8 cellular contexts compared by ENCODE assay signal in the genomic region with DNA sequence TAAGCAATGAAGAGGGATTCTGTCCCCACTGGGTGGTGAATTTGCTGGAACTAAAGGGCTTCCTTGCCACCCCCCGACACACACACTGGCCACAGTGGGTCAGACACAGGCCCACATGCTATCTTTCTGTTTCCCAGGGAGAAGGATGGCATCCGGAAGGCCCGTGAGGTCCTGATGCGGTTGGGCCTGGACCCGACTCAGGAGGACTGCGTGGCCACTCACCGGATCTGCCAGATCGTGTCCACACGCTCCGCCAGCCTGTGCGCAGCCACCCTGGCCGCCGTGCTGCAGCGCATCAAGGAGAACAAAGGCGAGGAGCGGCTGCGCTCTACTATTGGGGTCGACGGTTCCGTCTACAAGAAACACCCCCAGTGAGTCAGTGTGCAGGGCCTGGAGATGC.
"Had no signal": no experiment of that assay in that cellular context is flagged by ENCODE, and none has a peak within 500 bp of the region (broad histone marks: within the 10 kb centered on the region; RNA-seq: fewer than 3 reads in every experiment).

No MANE protein-coding gene starts in this region.

- H3K27ac Mint-ChIP-seq: GM23338 had no signal

- H3K4me3 ChIP-seq: GM23338 had no signal

- H2AFZ ChIP-seq: GM23338 had no signal

- H3K4me2 ChIP-seq: GM23338 had no signal

- DNase-seq: H9, HCEC 1CT, KBM-7 had no signal

- H3K4me1 Mint-ChIP-seq: IgD-negative memory B cell had no signal

- FAIRE-seq: H1, H54, HTR-8/SVneo had no signal

- H3K9me3 Mint-ChIP-seq: GM23338, H9, IgD-negative memory B cell had no signal

- H3K27me3 Mint-ChIP-seq: IgD-negative memory B cell had no signal

- H3K4me3 Mint-ChIP-seq: GM23338, H9 had no signal

- ATAC-seq: GM23338 had no signal
